Comparison of ENCODE assay signal across 8 cellular contexts in genomic region chr6:53062369-53062639, GRCh38. TPM values are rescaled to one million over a fixed set of nuclear protein-coding genes. Genes with fewer than 3 reads are reported as not detected.
A peak's percentile ranks its signal among the peaks of the same experiment; 100 is the strongest.
DNase-seq lines count a peak whose midpoint lies in the region; ATAC-seq and TF ChIP-seq lines count a peak whose summit lies in the region.

No MANE protein-coding gene starts in this region.

- H4K8ac ChIP-seq in H9 (replicated peaks; ENCODE audit: insufficient read length, low read depth, low read length): no peak overlapping the region

- no peak overlapping the region for H2AK5ac ChIP-seq in H9 (ENCODE audit: insufficient read length, low read length)

- H3K4me1 Mint-ChIP-seq in H9 (peaks cover 34 to 36% of the 10 kb centered on the region in 2 experiments), glutamatergic neuron (ENCODE audit: low read depth, unreplicated experiment) (peaks cover 15% of the 10 kb centered on the region)

- H3K4me3 Mint-ChIP-seq in H9 (peak overlapping the region; percentile 86 to 90), glutamatergic neuron (ENCODE audit: unreplicated experiment) (peak overlapping the region; percentile 86)

- H3K9ac ChIP-seq in H9 (ENCODE audit: extremely low read depth, insufficient read length, low read length) (no peak overlapping the region), skeletal muscle satellite cell (ENCODE audit: low read depth, low read length) (peak overlapping the region; percentile 95)

- H3K27me3 Mint-ChIP-seq in H9 (ENCODE audit: low read depth) (no peaks in the 10 kb centered on the region; the same call in 1 of the 2 replicates), glutamatergic neuron (ENCODE audit: unreplicated experiment) (no peaks in the 10 kb centered on the region)

- H3K27ac Mint-ChIP-seq in H9: no peak overlapping the region
- H3K27ac Mint-ChIP-seq in glutamatergic neuron (ENCODE audit: unreplicated experiment): peak overlapping the region; percentile 64

- H4K91ac ChIP-seq in H9 (ENCODE audit: insufficient read length, low read depth, low read length): no peak overlapping the region

- no peak overlapping the region for H2BK5ac ChIP-seq in H9 (ENCODE audit: insufficient read length, low read length)

- H3K4me2 ChIP-seq in H9 (ENCODE audit: insufficient read depth, insufficient read length, low read length) (peak overlapping the region; percentile 84), skeletal muscle satellite cell (ENCODE audit: low read length) (peak overlapping the region; percentile 98)

- no peak overlapping the region for H3K56ac ChIP-seq in H9 (ENCODE audit: insufficient read length, low read depth, low read length)

- H3K4me3 ChIP-seq in SJCRH30 (peak overlapping the region; percentile 86), skeletal muscle satellite cell (ENCODE audit: low read length) (peak overlapping the region; percentile 93)

- WGBS in H9 (ENCODE audit: extremely low coverage, insufficient read length, low lambda C conversion rate): no CpG with 5 or more reads among the region's 4 CpGs

- H2AFZ ChIP-seq in H9 (ENCODE audit: low read length): no peak overlapping the region

- no peak overlapping the region for H2BK20ac ChIP-seq in H9 (ENCODE audit: low read depth, low read length, poor library complexity, severe bottlenecking)

- no peaks in the 10 kb centered on the region for H4K20me1 ChIP-seq in H9 (ENCODE audit: control insufficient read depth, insufficient read depth, insufficient read length)

- no peak overlapping the region for H3K18ac ChIP-seq in H9 (ENCODE audit: insufficient read length, low read depth, low read length)

- H2BK15ac ChIP-seq in H9 (ENCODE audit: low read depth, low read length): no peak overlapping the region

- no peaks in the 10 kb centered on the region; the same call in 1 of the 2 replicates for H3K79me2 ChIP-seq in H9 (ENCODE audit: insufficient read depth, low read length)

- no peak for ATAC-seq in GM21447 (IDR thresholded peaks at IDR 0.05; ENCODE audit: unreplicated experiment)
- ATAC-seq in GM21529 (IDR thresholded peaks at IDR 0.05; ENCODE audit: unreplicated experiment): no peak
- ATAC-seq in HG02623 (IDR thresholded peaks at IDR 0.05; ENCODE audit: unreplicated experiment): no peak

- H3K36me3 ChIP-seq in SJCRH30 (no peaks in the 10 kb centered on the region), skeletal muscle satellite cell (ENCODE audit: insufficient read depth, low read length) (no peaks in the 10 kb centered on the region)

- H3K9me3 Mint-ChIP-seq in H9 (no peaks in the 10 kb centered on the region), glutamatergic neuron (ENCODE audit: unreplicated experiment) (peaks cover 3% of the 10 kb centered on the region)

- H3K79me1 ChIP-seq in H9 (ENCODE audit: insufficient read depth, low read depth, low read length, poor library complexity, severe bottlenecking): no peaks in the 10 kb centered on the region

- no peak overlapping the region for H3K14ac ChIP-seq in H9 (ENCODE audit: insufficient read depth, low read length)

- H3K27ac ChIP-seq in H9 (ENCODE audit: insufficient read length, low read depth, low read length) (no peak overlapping the region), SJCRH30 (no peak overlapping the region)

- H3K4ac ChIP-seq in H9 (ENCODE audit: low read depth, low read length): no peak overlapping the region

- H2BK12ac ChIP-seq in H9 (ENCODE audit: insufficient read length, low read depth, low read length): no peak overlapping the region

- peaks cover 0 to 1% (median 0%) of the 10 kb centered on the region in 3 experiments; a peak in 2 of 7 replicates for H3K36me3 Mint-ChIP-seq in H9 (ENCODE audit: insufficient read depth in 1 of 3, low read depth in 3 of 3)
- H3K36me3 Mint-ChIP-seq in glutamatergic neuron (ENCODE audit: unreplicated experiment): no peaks in the 10 kb centered on the region

- no peaks in the 10 kb centered on the region for H3K9me3 ChIP-seq in H9 (ENCODE audit: control insufficient read depth, low read depth, low read length)
- H3K9me3 ChIP-seq in SJCRH30 (replicated peaks): no peaks in the 10 kb centered on the region
- H3K9me3 ChIP-seq in skeletal muscle satellite cell (replicated peaks; ENCODE audit: low read length): no peaks in the 10 kb centered on the region

- H3K27me3 ChIP-seq in H9 (ENCODE audit: insufficient read depth, low read length) (no peaks in the 10 kb centered on the region), SJCRH30 (no peaks in the 10 kb centered on the region), skeletal muscle satellite cell (ENCODE audit: control insufficient read depth, insufficient read depth, low read length) (no peaks in the 10 kb centered on the region)

- no peak overlapping the region for H3K23ac ChIP-seq in H9 (ENCODE audit: insufficient read length, low read depth, low read length)

- no peak overlapping the region for H3T11ph ChIP-seq in H9 (ENCODE audit: low read length)

- H2BK120ac ChIP-seq in H9 (ENCODE audit: low read depth, low read length, poor library complexity, severe bottlenecking): no peak overlapping the region

- DNase-seq in H9 (no peak), SJCRH30 (no peak), glutamatergic neuron (no peak), foreskin melanocyte (no peak)

- H3K4me1 ChIP-seq in H9 (ENCODE audit: insufficient read depth, low read length) (0 out of 2 replicates have a peak, but pooled peaks cover 3% of the 10 kb centered on the region), SJCRH30 (no peaks in the 10 kb centered on the region), skeletal muscle satellite cell (ENCODE audit: control insufficient read depth, insufficient read depth, low read length) (peaks cover 32% of the 10 kb centered on the region)

- no peak for TF ChIP-seq CTCF in H9 (conservative IDR thresholded peaks at IDR 0.05)
- TF ChIP-seq CTCF in glutamatergic neuron (IDR thresholded peaks at IDR 0.05; ENCODE audit: partially characterized antibody, unreplicated experiment): no peak

- no peak overlapping the region for H4K5ac ChIP-seq in H9 (ENCODE audit: insufficient read length, low read depth, low read length)

- peaks cover 11% of the 10 kb centered on the region for H3K23me2 ChIP-seq in H9 (ENCODE audit: insufficient read length, low read depth, low read length, poor library complexity, severe bottlenecking)

RNA-seq across cellular contexts. Expression of gene CILK1, which starts 0.7 kb away (rescaled TPM):
- total RNA-seq in H9 (2021): 7.3 and 7.7 TPM in 2 replicates
- 6.7 and 6.9 TPM in 2 replicates for total RNA-seq in SJCRH30 (2014; rRNA removed; shearing (Covaris generic))
- 31.7 TPM for total RNA-seq in glutamatergic neuron (ENCODE audit: unreplicated experiment)
- 6.1 TPM in 2 replicates for total RNA-seq in skeletal muscle satellite cell (2012; rRNA removed)

RNA-seq across cellular contexts. Expression of gene FBXO9, which starts 2.9 kb away (rescaled TPM):
- total RNA-seq in H9 (2021) (62.5 and 68.4 TPM in 2 replicates), glutamatergic neuron (ENCODE audit: unreplicated experiment) (49.1 TPM)
- total RNA-seq in SJCRH30 (2014; rRNA removed; shearing (Covaris generic)): 23.7 and 27.4 TPM in 2 replicates
- 39.5 and 41.1 TPM in 2 replicates for total RNA-seq in skeletal muscle satellite cell (2012; rRNA removed)
